In genomic region chr1:44002606-44003157, GRCh38 we compare ENCODE assay signal across 18 cellular contexts. TPM values are rescaled to one million over a fixed set of nuclear protein-coding genes. Genes with fewer than 3 reads are reported as not detected.
A peak's percentile ranks its signal among the peaks of the same experiment; 100 is the strongest.
DNase-seq lines count a peak whose midpoint lies in the region; ATAC-seq and TF ChIP-seq lines count a peak whose summit lies in the region.
"Had no signal": no experiment of that assay in that cellular context is flagged by ENCODE, and none has a peak within 500 bp of the region (broad histone marks: within the 10 kb centered on the region; RNA-seq: fewer than 3 reads in every experiment).

No MANE protein-coding gene starts in this region.

- TF ChIP-seq EP300 in gastroesophageal sphincter (IDR thresholded peaks at IDR 0.05): no peak

- DNase-seq in DND-41 (no peak), HFFc6 (no peak), endothelial cell (ENCODE audit: low spot score) (no peak), osteoblast (ENCODE audit: insufficient read length, low spot score, missing footprints) (no peak), SW 1271 (lab: John Stamatoyannopoulos, UW) (no peak)
- DNase-seq: activated CD4-positive, alpha-beta T cell treated with anti-CD3 and anti-CD28 coated beads for 36 hours; activated naive CD4-positive, alpha-beta T cell treated with anti-CD3 and anti-CD28 coated beads for 36 hours; activated T-cell treated with anti-CD3 and anti-CD28 coated beads for 4 hours; body of pancreas; CD4-positive, alpha-beta T cell; dorsolateral prefrontal cortex; HCEC 1CT; left ventricle myocardium superior; naive thymus-derived CD4-positive, alpha-beta T cell; NCI-H1417; SHP77 treated with DMSO at 0.1 percent for 48 hours had no signal

- 82 to 83% methylated on average over 2 of the region's 14 CpGs for WGBS in gastroesophageal sphincter (ENCODE audit: low coverage in 1 of 2), 2 donors

- no peak overlapping the region for H3K4me2 ChIP-seq in DND-41 (ENCODE audit: insufficient read depth, low read length)
- H3K4me2 ChIP-seq in osteoblast (ENCODE audit: insufficient read depth, low read length): no peak overlapping the region

- no peaks in the 10 kb centered on the region for H3K4me1 ChIP-seq in DND-41 (ENCODE audit: insufficient read depth, low read length)
- H3K4me1 ChIP-seq in osteoblast (ENCODE audit: insufficient read depth, low read length): peaks cover 3% of the 10 kb centered on the region
- peaks cover 0 to 9% (median 4%) of the 10 kb centered on the region in 3 donors for H3K4me1 ChIP-seq in gastroesophageal sphincter

- H3K27me3 Mint-ChIP-seq in HFFc6 (ENCODE audit: insufficient read depth) (peaks cover 2% of the 10 kb centered on the region), endothelial cell (ENCODE audit: unreplicated experiment) (peaks cover 7% of the 10 kb centered on the region)
- H3K27me3 Mint-ChIP-seq: activated CD4-positive, alpha-beta T cell treated with anti-CD3 and anti-CD28 coated beads for 36 hours; CD4-positive, alpha-beta T cell had no signal

- H2AFZ ChIP-seq in DND-41 (ENCODE audit: low read depth, low read length): no peak overlapping the region
- no peak overlapping the region for H2AFZ ChIP-seq in osteoblast (ENCODE audit: low read length)

- H3K4me1 Mint-ChIP-seq in HFFc6 (ENCODE audit: low read depth) (peaks cover 6% of the 10 kb centered on the region; the same call in 1 of the 2 replicates), endothelial cell (ENCODE audit: unreplicated experiment) (no peaks in the 10 kb centered on the region)
- H3K4me1 Mint-ChIP-seq: activated CD4-positive, alpha-beta T cell treated with anti-CD3 and anti-CD28 coated beads for 36 hours had no signal

- H3K9me3 ChIP-seq in DND-41 (ENCODE audit: insufficient read depth, low read length, severe bottlenecking): no peaks in the 10 kb centered on the region
- no peaks in the 10 kb centered on the region for H3K9me3 ChIP-seq in osteoblast (ENCODE audit: low read depth, low read length)
- H3K9me3 ChIP-seq in gastroesophageal sphincter: no peaks in the 10 kb centered on the region
- H3K9me3 ChIP-seq: body of pancreas had no signal

- no peak overlapping the region for H3K9ac ChIP-seq in DND-41 (ENCODE audit: low read depth, low read length)

- H3K27ac Mint-ChIP-seq in HFFc6 (no peak overlapping the region), endothelial cell (ENCODE audit: unreplicated experiment) (no peak overlapping the region)
- H3K27ac Mint-ChIP-seq: activated CD4-positive, alpha-beta T cell treated with anti-CD3 and anti-CD28 coated beads for 36 hours; activated naive CD4-positive, alpha-beta T cell treated with anti-CD3 and anti-CD28 coated beads for 36 hours; CD4-positive, alpha-beta T cell; naive thymus-derived CD4-positive, alpha-beta T cell had no signal

- ATAC-seq in DND-41 (ENCODE audit: insufficient read depth, low read depth) (no peak), HG02973 (IDR thresholded peaks at IDR 0.05; ENCODE audit: unreplicated experiment) (no peak), gastroesophageal sphincter (no peak)
- ATAC-seq: activated CD4-positive, alpha-beta T cell treated with anti-CD3 and anti-CD28 coated beads for 36 hours; body of pancreas; left ventricle myocardium superior; naive thymus-derived CD4-positive, alpha-beta T cell had no signal

- H3K9me3 Mint-ChIP-seq in HFFc6: no peaks in the 10 kb centered on the region
- H3K9me3 Mint-ChIP-seq in endothelial cell (ENCODE audit: unreplicated experiment): no peaks in the 10 kb centered on the region
- H3K9me3 Mint-ChIP-seq: activated naive CD4-positive, alpha-beta T cell treated with anti-CD3 and anti-CD28 coated beads for 36 hours; CD4-positive, alpha-beta T cell; naive thymus-derived CD4-positive, alpha-beta T cell had no signal

- H3K27me3 ChIP-seq in DND-41 (ENCODE audit: insufficient read depth, low read length, poor library complexity) (no peaks in the 10 kb centered on the region), osteoblast (ENCODE audit: insufficient read depth, low read length) (no peaks in the 10 kb centered on the region), gastroesophageal sphincter (no peaks in the 10 kb centered on the region)
- H3K27me3 ChIP-seq: body of pancreas, dorsolateral prefrontal cortex had no signal

- H4K20me1 ChIP-seq in DND-41 (ENCODE audit: insufficient read depth, low read length) (no peaks in the 10 kb centered on the region; the same call in 1 of the 2 replicates), osteoblast (ENCODE audit: insufficient read depth, low read length) (no peaks in the 10 kb centered on the region)

- no peak for TF ChIP-seq POLR2A in gastroesophageal sphincter (IDR thresholded peaks at IDR 0.05)

- TF ChIP-seq CTCF in DND-41 (IDR thresholded peaks at IDR 0.05; ENCODE audit: borderline replicate concordance, extremely low read depth, low read length, poor library complexity, severe bottlenecking) (peak; percentile 40), HFFc6 (IDR thresholded peaks at IDR 0.05) (peak; percentile 63), endothelial cell (IDR thresholded peaks at IDR 0.05; ENCODE audit: unreplicated experiment) (peak; percentile 57), osteoblast (IDR thresholded peaks at IDR 0.05; ENCODE audit: extremely low read depth, low read depth, low read length) (peak; percentile 5), gastroesophageal sphincter (IDR thresholded peaks at IDR 0.05) (no peak)

- H3K27ac ChIP-seq in DND-41 (ENCODE audit: low read length): no peak overlapping the region
- H3K27ac ChIP-seq in osteoblast (ENCODE audit: low read depth, low read length): no peak overlapping the region
- no peak overlapping the region for H3K27ac ChIP-seq in gastroesophageal sphincter
- H3K27ac ChIP-seq: body of pancreas, dorsolateral prefrontal cortex had no signal

- no peak overlapping the region for H3K4me3 ChIP-seq in DND-41 (ENCODE audit: low read depth in 1 of 2, low read length in 2 of 2)
- no peak overlapping the region for H3K4me3 ChIP-seq in osteoblast (ENCODE audit: insufficient read depth, low read length)
- H3K4me3 ChIP-seq in gastroesophageal sphincter: no peak overlapping the region
- H3K4me3 ChIP-seq: body of pancreas, dorsolateral prefrontal cortex had no signal

- H3K36me3 ChIP-seq in DND-41 (ENCODE audit: insufficient read depth, low read length) (no peaks in the 10 kb centered on the region), osteoblast (ENCODE audit: insufficient read depth, low read length) (no peaks in the 10 kb centered on the region), gastroesophageal sphincter (peaks cover 0 to 33% of the 10 kb centered on the region in 2 donors)

- no peaks in the 10 kb centered on the region for H3K79me2 ChIP-seq in DND-41 (ENCODE audit: insufficient read depth, low read length)
- H3K79me2 ChIP-seq in osteoblast (ENCODE audit: insufficient read depth, low read length): no peaks in the 10 kb centered on the region

- H3K36me3 Mint-ChIP-seq in HFFc6 (ENCODE audit: low read depth): 0 out of 2 replicates have a peak, but pooled peaks cover 4% of the 10 kb centered on the region
- H3K36me3 Mint-ChIP-seq in endothelial cell (ENCODE audit: low read depth, unreplicated experiment): no peaks in the 10 kb centered on the region
- H3K36me3 Mint-ChIP-seq: naive thymus-derived CD4-positive, alpha-beta T cell had no signal

- H3K4me3 Mint-ChIP-seq in HFFc6: no peak overlapping the region
- no peak overlapping the region for H3K4me3 Mint-ChIP-seq in endothelial cell (ENCODE audit: unreplicated experiment)
- H3K4me3 Mint-ChIP-seq: activated CD4-positive, alpha-beta T cell treated with anti-CD3 and anti-CD28 coated beads for 36 hours; activated naive CD4-positive, alpha-beta T cell treated with anti-CD3 and anti-CD28 coated beads for 36 hours; CD4-positive, alpha-beta T cell; naive thymus-derived CD4-positive, alpha-beta T cell had no signal

RNA-seq across cellular contexts. Expression of gene CCDC24, which starts 11.3 kb away (rescaled TPM):
- total RNA-seq in HFFc6 (2021; fragmentation: NEBNext Ultra II Directional; extraction: Animal tissue kit (Norgen Biotek cat#: 25700)): 1 to 10 TPM; 5.6 to 7.7 (median 6.5) TPM
- total RNA-seq in endothelial cell (ENCODE audit: unreplicated experiment) (4.2 TPM), osteoblast (2.4 and 2.9 TPM in 2 replicates), gastroesophageal sphincter (1 to 10 TPM; 5.0 to 6.2 (median 5.5) TPM)

RNA-seq across cellular contexts. Expression of gene B4GALT2, which starts 23.7 kb away (rescaled TPM):
- 100 to 1,000 TPM in 2 of 6 experiments, 10 to 100 TPM in 4; 87.8 to 107 (median 98.8) TPM for total RNA-seq in HFFc6 (2021; fragmentation: NEBNext Ultra II Directional; extraction: Animal tissue kit (Norgen Biotek cat#: 25700))
- 35.4 TPM for total RNA-seq in endothelial cell (ENCODE audit: unreplicated experiment)
- 95.5 and 99.5 TPM in 2 replicates for total RNA-seq in osteoblast
- total RNA-seq in gastroesophageal sphincter: 100 to 1,000 TPM in 1 of 4 donors, 10 to 100 TPM in 3; 34.4 to 129 (median 37.6) TPM

RNA-seq across cellular contexts. Expression of gene ATP6V0B, which starts 27.9 kb away (rescaled TPM):
- 100 to 1,000 TPM; 145 to 191 (median 155) TPM for total RNA-seq in HFFc6 (2021; fragmentation: NEBNext Ultra II Directional; extraction: Animal tissue kit (Norgen Biotek cat#: 25700))
- total RNA-seq in endothelial cell (ENCODE audit: unreplicated experiment) (94.5 TPM), osteoblast (81.9 and 89.4 TPM in 2 replicates), gastroesophageal sphincter (100 to 1,000 TPM in 1 of 4 donors, 10 to 100 TPM in 3; 67.9 to 107 (median 89.9) TPM)

RNA-seq across cellular contexts. Expression of gene SLC6A9, which starts 28.6 kb away (rescaled TPM):
- 10 to 100 TPM in 2 of 6 experiments, 1 to 10 TPM in 4; 8.3 to 11.0 (median 9.3) TPM for total RNA-seq in HFFc6 (2021; fragmentation: NEBNext Ultra II Directional; extraction: Animal tissue kit (Norgen Biotek cat#: 25700))
- total RNA-seq in endothelial cell (ENCODE audit: unreplicated experiment) (2.8 TPM), osteoblast (18.5 and 19.4 TPM in 2 replicates), gastroesophageal sphincter (10 to 100 TPM in 1 of 4 donors, 1 to 10 TPM in 3; 1.8 to 14.2 (median 7.5) TPM)

RNA-seq across cellular contexts. Expression of gene DPH2, which starts 32.9 kb away (rescaled TPM):
- total RNA-seq in HFFc6 (2021; fragmentation: NEBNext Ultra II Directional; extraction: Animal tissue kit (Norgen Biotek cat#: 25700)): 10 to 100 TPM; 19.1 to 22.7 (median 20.8) TPM
- total RNA-seq in endothelial cell (ENCODE audit: unreplicated experiment): 17.1 TPM
- 10.3 and 15.6 TPM in 2 replicates for total RNA-seq in osteoblast
- total RNA-seq in gastroesophageal sphincter: 10 to 100 TPM; 23.5 to 41.9 (median 32.5) TPM

Comparison
In these comparisons a context has a peak if more than half of its experiments do, and no peak if none do; other contexts are left out.
1. CTCF ChIP-seq: peak in DND-41 (single experiment), HFFc6 (single experiment), endothelial cell (single experiment) and osteoblast (single experiment); none in gastroesophageal sphincter (0 of 4).